Comparison of ENCODE assay signal across 16 cellular contexts in the genomic region with DNA sequence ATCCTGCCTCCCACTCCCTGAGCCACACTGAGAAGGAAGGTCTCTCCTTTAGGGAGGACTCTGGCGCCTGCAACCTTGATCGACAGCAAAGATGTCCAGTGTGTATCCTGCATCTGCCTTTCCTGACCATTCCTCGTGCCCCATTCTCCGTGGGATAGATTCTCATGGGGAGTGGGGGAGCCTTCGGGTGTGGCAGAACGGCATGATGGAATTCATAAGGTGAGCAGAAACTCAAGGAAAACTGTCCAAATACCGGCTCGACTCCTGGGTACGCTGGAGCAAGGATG. TPM values are rescaled to one million over a fixed set of nuclear protein-coding genes. Genes with fewer than 3 reads are reported as not detected.
DNase-seq lines count a peak whose midpoint lies in the region; ATAC-seq and TF ChIP-seq lines count a peak whose summit lies in the region.
"Had no signal": no experiment of that assay in that cellular context is flagged by ENCODE, and none has a peak within 500 bp of the region (broad histone marks: within the 10 kb centered on the region; RNA-seq: fewer than 3 reads in every experiment).

No MANE protein-coding gene starts in this region.

- intact Hi-C loops in colonic mucosa (cut with DNase I): no loop called here

- H3K27ac ChIP-seq in coronary artery (peak overlapping the region in 1 of 2 donors; percentile 87), colonic mucosa (no peak overlapping the region)

- H3K4me3 Mint-ChIP-seq in mesothelial cell of epicardium: peak overlapping the region; percentile 64
- peak overlapping the region; percentile 43 to 66 for H3K4me3 Mint-ChIP-seq in stimulated activated naive B cell treated with anti-CD40 and anti-IgM and Interleukin-4, amounts not matched to agents 10 μg/mL and 1 μg/mL and 100 μg/mL, for 72 hours
- H3K4me3 Mint-ChIP-seq: central memory CD8-positive, alpha-beta T cell had no signal

- H3K4me1 ChIP-seq in NT2/D1 (ENCODE audit: insufficient read depth, insufficient read length): peaks cover 20% of the 10 kb centered on the region
- H3K4me1 ChIP-seq in colonic mucosa: peaks cover 17% of the 10 kb centered on the region

- no peak for ATAC-seq in stimulated activated naive B cell treated with anti-CD40 and anti-IgM and Interleukin-4, amounts not matched to agents 10 μg/mL and 1 μg/mL and 100 μg/mL, for 72 hours (replicated peaks)
- ATAC-seq in GM21423 (IDR thresholded peaks at IDR 0.05; ENCODE audit: unreplicated experiment): no peak
- ATAC-seq in GM19467 (IDR thresholded peaks at IDR 0.05; ENCODE audit: unreplicated experiment): no peak
- ATAC-seq: Panc1 had no signal

- TF ChIP-seq CTCF in coronary artery (IDR thresholded peaks at IDR 0.05) (no peak), mesothelial cell of epicardium (IDR thresholded peaks at IDR 0.05; ENCODE audit: unreplicated experiment) (no peak), colonic mucosa (IDR thresholded peaks at IDR 0.05) (no peak)

- H3K36me3 Mint-ChIP-seq in mesothelial cell of epicardium: peaks cover 3% of the 10 kb centered on the region
- peaks cover 30 to 36% of the 10 kb centered on the region in 2 donors for H3K36me3 Mint-ChIP-seq in stimulated activated naive B cell treated with anti-CD40 and anti-IgM and Interleukin-4, amounts not matched to agents 10 μg/mL and 1 μg/mL and 100 μg/mL, for 72 hours

- H3K36me3 ChIP-seq in NT2/D1 (ENCODE audit: insufficient read depth, insufficient read length, low read length) (peaks cover 32% of the 10 kb centered on the region), colonic mucosa (no peaks in the 10 kb centered on the region)

- H3K27me3 ChIP-seq in NT2/D1 (ENCODE audit: insufficient read depth, insufficient read length) (peaks cover 21% of the 10 kb centered on the region), colonic mucosa (no peaks in the 10 kb centered on the region)

- H3K4me3 ChIP-seq in NT2/D1 (ENCODE audit: insufficient read length, low read depth): peak overlapping the region; percentile 3
- H3K4me3 ChIP-seq in coronary artery: peak overlapping the region; percentile 86
- H3K4me3 ChIP-seq in colonic mucosa: no peak overlapping the region

- peaks cover 17% of the 10 kb centered on the region for H3K9me3 ChIP-seq in NT2/D1 (ENCODE audit: insufficient read depth, low read length)
- H3K9me3 ChIP-seq in colonic mucosa: no peaks in the 10 kb centered on the region

- peaks cover 25% of the 10 kb centered on the region for H3K4me1 Mint-ChIP-seq in mesothelial cell of epicardium
- peaks cover 24 to 31% of the 10 kb centered on the region in 2 donors for H3K4me1 Mint-ChIP-seq in stimulated activated naive B cell treated with anti-CD40 and anti-IgM and Interleukin-4, amounts not matched to agents 10 μg/mL and 1 μg/mL and 100 μg/mL, for 72 hours

- DNase-seq in NT2/D1 (ENCODE audit: low read depth, low spot score) (no peak), coronary artery (ENCODE audit: low spot score) (no peak), mesothelial cell of epicardium (ENCODE audit: low spot score in 2 of 2, unreplicated experiment in 2 of 2) (no peak), colonic mucosa (no peak)
- DNase-seq in stimulated activated naive B cell treated with anti-CD40 and anti-IgM and Interleukin-4, amounts not matched to agents 10 μg/mL and 1 μg/mL and 100 μg/mL, for 72 hours: no peak
- no peak for DNase-seq in activated effector memory CD4-positive, alpha-beta T cell treated with Interleukin-2 at 50 U/mL for 16 hours
- DNase-seq: activated naive CD4-positive, alpha-beta T cell; AML-193; HCEC 1CT; spleen had no signal

- H3K9me3 Mint-ChIP-seq in mesothelial cell of epicardium: peaks cover 11% of the 10 kb centered on the region
- H3K9me3 Mint-ChIP-seq in stimulated activated naive B cell treated with anti-CD40 and anti-IgM and Interleukin-4, amounts not matched to agents 10 μg/mL and 1 μg/mL and 100 μg/mL, for 72 hours: peaks cover 4 to 8% of the 10 kb centered on the region in 2 donors
- H3K9me3 Mint-ChIP-seq: central memory CD8-positive, alpha-beta T cell had no signal

- H3K9ac ChIP-seq in NT2/D1 (ENCODE audit: insufficient read length, low read depth) (peak overlapping the region; percentile 68), colonic mucosa (ENCODE audit: low read depth in 2 of 2, low read length in 2 of 2) (no peak overlapping the region)

- no peak overlapping the region for H3K27ac Mint-ChIP-seq in mesothelial cell of epicardium
- no peak overlapping the region for H3K27ac Mint-ChIP-seq in stimulated activated naive B cell treated with anti-CD40 and anti-IgM and Interleukin-4, amounts not matched to agents 10 μg/mL and 1 μg/mL and 100 μg/mL, for 72 hours

- H3K27me3 Mint-ChIP-seq in mesothelial cell of epicardium (ENCODE audit: low read depth): peaks cover 42% of the 10 kb centered on the region
- peaks cover 41 to 42% of the 10 kb centered on the region in 2 donors for H3K27me3 Mint-ChIP-seq in stimulated activated naive B cell treated with anti-CD40 and anti-IgM and Interleukin-4, amounts not matched to agents 10 μg/mL and 1 μg/mL and 100 μg/mL, for 72 hours

RNA-seq across cellular contexts. Expression of a gene that starts 0.6 kb away (rescaled TPM):
- total RNA-seq in mesothelial cell of epicardium (24.9 to 26.4 TPM (median 26.2 TPM) in 3 replicates), colonic mucosa (100 to 1,000 TPM in 1 of 2 donors, 10 to 100 TPM in 1; 86.7 to 122 TPM)
- total RNA-seq: NCI-H460 had no signal

RNA-seq across cellular contexts. Expression of a gene that starts 18.7 kb away (rescaled TPM):
- total RNA-seq in mesothelial cell of epicardium: 0.40 to 0.84 TPM (median 0.47 TPM) in 3 replicates
- total RNA-seq in colonic mucosa: 10 to 100 TPM; 17.6 to 29.6 TPM
- total RNA-seq: LHCN-M2, NCI-H460 had no signal

RNA-seq across cellular contexts. Expression of a gene that starts 18.9 kb away (rescaled TPM):
- total RNA-seq in mesothelial cell of epicardium (3.3 to 4.0 TPM (median 3.4 TPM) in 3 replicates), colonic mucosa (10 to 100 TPM; 11.4 to 15.1 TPM)
- total RNA-seq: LHCN-M2 had no signal

RNA-seq across cellular contexts. Expression of a gene that starts 26.6 kb away (rescaled TPM):
- 147 to 149 TPM (median 148 TPM) in 3 replicates for total RNA-seq in mesothelial cell of epicardium
- 100 to 1,000 TPM; 189 to 304 TPM for total RNA-seq in colonic mucosa

RNA-seq across cellular contexts. Expression of a gene that starts 37.1 kb away (rescaled TPM):
- total RNA-seq in mesothelial cell of epicardium (13.3 to 14.9 TPM (median 14.8 TPM) in 3 replicates), colonic mucosa (10 to 100 TPM; 11.0 to 11.3 TPM)

Comparison
In these comparisons a context has a peak if more than half of its experiments do, and no peak if none do; other contexts are left out.
1. RNA of a gene that starts 18.7 kb away (total RNA-seq): 17.6 to 29.6 TPM in colonic mucosa; 0.40 to 0.84 TPM in mesothelial cell of epicardium; every median in the first group is over 10 times any median in the second.